ENCODE assay signal across 1 cellular context in the genomic region with DNA sequence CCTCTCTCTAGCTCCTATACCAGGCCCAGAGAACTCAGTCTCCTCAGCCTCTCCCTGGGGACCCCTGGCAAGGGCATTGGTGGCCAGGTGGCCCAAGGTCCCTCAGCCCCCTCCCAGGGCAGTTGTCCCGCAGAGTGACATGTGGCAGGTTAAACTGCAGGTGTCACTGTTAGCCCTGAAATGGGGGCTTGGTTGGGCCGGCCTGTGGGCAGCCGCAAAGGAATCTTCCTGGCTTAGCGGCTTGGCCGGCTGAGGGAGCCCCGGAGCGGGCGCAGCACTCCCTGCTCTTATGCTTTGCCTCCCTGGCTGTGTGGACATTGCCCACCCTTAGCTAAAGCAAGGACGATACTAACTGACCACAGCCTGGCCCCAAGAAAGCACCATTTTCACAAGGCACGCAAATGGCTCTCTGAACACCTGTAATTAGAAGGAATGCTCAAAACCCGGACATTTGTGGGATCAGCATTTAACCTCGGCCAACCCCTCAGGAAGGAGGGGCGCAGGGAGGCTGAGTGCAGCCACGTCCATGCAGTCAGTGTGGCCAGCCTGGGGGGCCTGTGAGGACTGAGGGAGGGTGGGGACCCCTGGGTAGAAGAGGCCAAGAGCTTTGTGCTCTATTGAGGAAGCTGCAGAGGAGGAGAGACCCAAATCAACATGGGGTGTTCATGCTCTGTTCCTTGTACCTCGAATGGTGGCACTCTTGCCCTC.
TF ChIP-seq lines count a peak whose summit lies in the region.

No MANE protein-coding gene starts in this region.

TF ChIP-seq in HepG2, 621 proteins besides CTCF, POLR2A, EP300 and RAD21 (continued from another document and continues in another):
- TF ChIP-seq, protein P1, sequence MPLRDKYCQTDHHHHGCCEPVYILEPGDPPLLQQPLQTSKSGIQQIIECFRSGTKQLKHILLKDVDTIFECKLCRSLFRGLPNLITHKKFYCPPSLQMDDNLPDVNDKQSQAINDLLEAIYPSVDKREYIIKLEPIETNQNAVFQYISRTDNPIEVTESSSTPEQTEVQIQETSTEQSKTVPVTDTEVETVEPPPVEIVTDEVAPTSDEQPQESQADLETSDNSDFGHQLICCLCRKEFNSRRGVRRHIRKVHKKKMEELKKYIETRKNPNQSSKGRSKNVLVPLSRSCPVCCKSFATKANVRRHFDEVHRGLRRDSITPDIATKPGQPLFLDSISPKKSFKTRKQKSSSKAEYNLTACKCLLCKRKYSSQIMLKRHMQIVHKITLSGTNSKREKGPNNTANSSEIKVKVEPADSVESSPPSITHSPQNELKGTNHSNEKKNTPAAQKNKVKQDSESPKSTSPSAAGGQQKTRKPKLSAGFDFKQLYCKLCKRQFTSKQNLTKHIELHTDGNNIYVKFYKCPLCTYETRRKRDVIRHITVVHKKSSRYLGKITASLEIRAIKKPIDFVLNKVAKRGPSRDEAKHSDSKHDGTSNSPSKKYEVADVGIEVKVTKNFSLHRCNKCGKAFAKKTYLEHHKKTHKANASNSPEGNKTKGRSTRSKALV (CRISPR knock-in tag; IDR thresholded peaks at IDR 0.05) = no peak
- 0 out of 2 replicates have a peak, but pooled peaks have one; percentile 68 for TF ChIP-seq AHR (CRISPR knock-in tag; IDR thresholded peaks at IDR 0.05)
- TF ChIP-seq ELF3 (CRISPR knock-in tag; IDR thresholded peaks at IDR 0.05) = 0 out of 2 replicates have a peak, but pooled peaks have one; percentile 41
- TF ChIP-seq, protein P2, sequence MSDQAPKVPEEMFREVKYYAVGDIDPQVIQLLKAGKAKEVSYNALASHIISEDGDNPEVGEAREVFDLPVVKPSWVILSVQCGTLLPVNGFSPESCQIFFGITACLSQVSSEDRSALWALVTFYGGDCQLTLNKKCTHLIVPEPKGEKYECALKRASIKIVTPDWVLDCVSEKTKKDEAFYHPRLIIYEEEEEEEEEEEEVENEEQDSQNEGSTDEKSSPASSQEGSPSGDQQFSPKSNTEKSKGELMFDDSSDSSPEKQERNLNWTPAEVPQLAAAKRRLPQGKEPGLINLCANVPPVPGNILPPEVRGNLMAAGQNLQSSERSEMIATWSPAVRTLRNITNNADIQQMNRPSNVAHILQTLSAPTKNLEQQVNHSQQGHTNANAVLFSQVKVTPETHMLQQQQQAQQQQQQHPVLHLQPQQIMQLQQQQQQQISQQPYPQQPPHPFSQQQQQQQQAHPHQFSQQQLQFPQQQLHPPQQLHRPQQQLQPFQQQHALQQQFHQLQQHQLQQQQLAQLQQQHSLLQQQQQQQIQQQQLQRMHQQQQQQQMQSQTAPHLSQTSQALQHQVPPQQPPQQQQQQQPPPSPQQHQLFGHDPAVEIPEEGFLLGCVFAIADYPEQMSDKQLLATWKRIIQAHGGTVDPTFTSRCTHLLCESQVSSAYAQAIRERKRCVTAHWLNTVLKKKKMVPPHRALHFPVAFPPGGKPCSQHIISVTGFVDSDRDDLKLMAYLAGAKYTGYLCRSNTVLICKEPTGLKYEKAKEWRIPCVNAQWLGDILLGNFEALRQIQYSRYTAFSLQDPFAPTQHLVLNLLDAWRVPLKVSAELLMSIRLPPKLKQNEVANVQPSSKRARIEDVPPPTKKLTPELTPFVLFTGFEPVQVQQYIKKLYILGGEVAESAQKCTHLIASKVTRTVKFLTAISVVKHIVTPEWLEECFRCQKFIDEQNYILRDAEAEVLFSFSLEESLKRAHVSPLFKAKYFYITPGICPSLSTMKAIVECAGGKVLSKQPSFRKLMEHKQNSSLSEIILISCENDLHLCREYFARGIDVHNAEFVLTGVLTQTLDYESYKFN (CRISPR knock-in tag; conservative IDR thresholded peaks at IDR 0.05) = no peak
- TF ChIP-seq ZNF331 (CRISPR knock-in tag; IDR thresholded peaks at IDR 0.05) = peak; percentile 44; the same call in 1 of the 2 replicates
- TF ChIP-seq RELA (CRISPR knock-in tag; IDR thresholded peaks at IDR 0.05) = no peak
- no peak for TF ChIP-seq ZNF749 (CRISPR knock-in tag; IDR thresholded peaks at IDR 0.05; ENCODE audit: borderline replicate concordance)
- TF ChIP-seq, protein P3, sequence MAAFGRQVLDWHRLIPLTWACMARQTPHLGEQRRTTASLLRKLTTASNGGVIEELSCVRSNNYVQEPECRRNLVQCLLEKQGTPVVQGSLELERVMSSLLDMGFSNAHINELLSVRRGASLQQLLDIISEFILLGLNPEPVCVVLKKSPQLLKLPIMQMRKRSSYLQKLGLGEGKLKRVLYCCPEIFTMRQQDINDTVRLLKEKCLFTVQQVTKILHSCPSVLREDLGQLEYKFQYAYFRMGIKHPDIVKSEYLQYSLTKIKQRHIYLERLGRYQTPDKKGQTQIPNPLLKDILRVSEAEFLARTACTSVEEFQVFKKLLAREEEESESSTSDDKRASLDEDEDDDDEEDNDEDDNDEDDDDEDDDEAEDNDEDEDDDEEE (CRISPR knock-in tag; IDR thresholded peaks at IDR 0.05) = 0 out of 2 replicates have a peak, but pooled peaks have one; percentile 55
- TF ChIP-seq, protein P4, sequence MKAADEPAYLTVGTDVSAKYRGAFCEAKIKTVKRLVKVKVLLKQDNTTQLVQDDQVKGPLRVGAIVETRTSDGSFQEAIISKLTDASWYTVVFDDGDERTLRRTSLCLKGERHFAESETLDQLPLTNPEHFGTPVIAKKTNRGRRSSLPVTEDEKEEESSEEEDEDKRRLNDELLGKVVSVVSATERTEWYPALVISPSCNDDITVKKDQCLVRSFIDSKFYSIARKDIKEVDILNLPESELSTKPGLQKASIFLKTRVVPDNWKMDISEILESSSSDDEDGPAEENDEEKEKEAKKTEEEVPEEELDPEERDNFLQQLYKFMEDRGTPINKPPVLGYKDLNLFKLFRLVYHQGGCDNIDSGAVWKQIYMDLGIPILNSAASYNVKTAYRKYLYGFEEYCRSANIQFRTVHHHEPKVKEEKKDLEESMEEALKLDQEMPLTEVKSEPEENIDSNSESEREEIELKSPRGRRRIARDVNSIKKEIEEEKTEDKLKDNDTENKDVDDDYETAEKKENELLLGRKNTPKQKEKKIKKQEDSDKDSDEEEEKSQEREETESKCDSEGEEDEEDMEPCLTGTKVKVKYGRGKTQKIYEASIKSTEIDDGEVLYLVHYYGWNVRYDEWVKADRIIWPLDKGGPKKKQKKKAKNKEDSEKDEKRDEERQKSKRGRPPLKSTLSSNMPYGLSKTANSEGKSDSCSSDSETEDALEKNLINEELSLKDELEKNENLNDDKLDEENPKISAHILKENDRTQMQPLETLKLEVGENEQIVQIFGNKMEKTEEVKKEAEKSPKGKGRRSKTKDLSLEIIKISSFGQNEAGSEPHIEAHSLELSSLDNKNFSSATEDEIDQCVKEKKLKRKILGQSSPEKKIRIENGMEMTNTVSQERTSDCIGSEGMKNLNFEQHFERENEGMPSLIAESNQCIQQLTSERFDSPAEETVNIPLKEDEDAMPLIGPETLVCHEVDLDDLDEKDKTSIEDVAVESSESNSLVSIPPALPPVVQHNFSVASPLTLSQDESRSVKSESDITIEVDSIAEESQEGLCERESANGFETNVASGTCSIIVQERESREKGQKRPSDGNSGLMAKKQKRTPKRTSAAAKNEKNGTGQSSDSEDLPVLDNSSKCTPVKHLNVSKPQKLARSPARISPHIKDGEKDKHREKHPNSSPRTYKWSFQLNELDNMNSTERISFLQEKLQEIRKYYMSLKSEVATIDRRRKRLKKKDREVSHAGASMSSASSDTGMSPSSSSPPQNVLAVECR (CRISPR knock-in tag; IDR thresholded peaks at IDR 0.05; ENCODE audit: borderline replicate concordance) = peak; percentile 36; the same call in 1 of the 2 replicates
- TF ChIP-seq NRL (CRISPR knock-in tag; IDR thresholded peaks at IDR 0.05; ENCODE audit: borderline replicate concordance) = 0 out of 2 replicates have a peak, but pooled peaks have one; percentile 18
- peak; percentile 46; the same call in 1 of the 2 replicates for TF ChIP-seq ZMYM4 (CRISPR knock-in tag; IDR thresholded peaks at IDR 0.05)
- TF ChIP-seq ZNF580 (CRISPR knock-in tag; IDR thresholded peaks at IDR 0.05; ENCODE audit: borderline replicate concordance, low read depth) = 0 out of 2 replicates have a peak, but pooled peaks have one; percentile 42
- 0 out of 2 replicates have a peak, but pooled peaks have one; percentile 49 for TF ChIP-seq HOXA5 (CRISPR knock-in tag; IDR thresholded peaks at IDR 0.05)
- no peak for TF ChIP-seq XBP1 (CRISPR knock-in tag; IDR thresholded peaks at IDR 0.05)
- no peak for TF ChIP-seq AKAP8 (CRISPR knock-in tag; IDR thresholded peaks at IDR 0.05)
- TF ChIP-seq ATF6 (CRISPR knock-in tag; conservative IDR thresholded peaks at IDR 0.05) = no peak
- TF ChIP-seq DMAP1 (CRISPR knock-in tag; IDR thresholded peaks at IDR 0.05) = no peak
- TF ChIP-seq IRF2 (CRISPR knock-in tag; IDR thresholded peaks at IDR 0.05) = peak; percentile 57; the same call in 1 of the 2 replicates
- TF ChIP-seq ARHGAP35 (CRISPR knock-in tag; IDR thresholded peaks at IDR 0.05; ENCODE audit: borderline replicate concordance) = 0 out of 2 replicates have a peak, but pooled peaks have one; percentile 35
- TF ChIP-seq, protein P5, sequence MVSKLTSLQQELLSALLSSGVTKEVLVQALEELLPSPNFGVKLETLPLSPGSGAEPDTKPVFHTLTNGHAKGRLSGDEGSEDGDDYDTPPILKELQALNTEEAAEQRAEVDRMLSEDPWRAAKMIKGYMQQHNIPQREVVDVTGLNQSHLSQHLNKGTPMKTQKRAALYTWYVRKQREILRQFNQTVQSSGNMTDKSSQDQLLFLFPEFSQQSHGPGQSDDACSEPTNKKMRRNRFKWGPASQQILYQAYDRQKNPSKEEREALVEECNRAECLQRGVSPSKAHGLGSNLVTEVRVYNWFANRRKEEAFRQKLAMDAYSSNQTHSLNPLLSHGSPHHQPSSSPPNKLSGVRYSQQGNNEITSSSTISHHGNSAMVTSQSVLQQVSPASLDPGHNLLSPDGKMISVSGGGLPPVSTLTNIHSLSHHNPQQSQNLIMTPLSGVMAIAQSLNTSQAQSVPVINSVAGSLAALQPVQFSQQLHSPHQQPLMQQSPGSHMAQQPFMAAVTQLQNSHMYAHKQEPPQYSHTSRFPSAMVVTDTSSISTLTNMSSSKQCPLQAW (CRISPR knock-in tag; IDR thresholded peaks at IDR 0.05) = 0 out of 2 replicates have a peak, but pooled peaks have one; percentile 68
- peak; percentile 40; the same call in 1 of the 2 replicates for TF ChIP-seq ZNF687 (CRISPR knock-in tag; IDR thresholded peaks at IDR 0.05)
- no peak for TF ChIP-seq NR2F6 (IDR thresholded peaks at IDR 0.05)
- TF ChIP-seq NR2F6 (CRISPR knock-in tag; IDR thresholded peaks at IDR 0.05) = no peak
- no peak for TF ChIP-seq ZNF382 (CRISPR knock-in tag; IDR thresholded peaks at IDR 0.05; ENCODE audit: borderline replicate concordance)
- TF ChIP-seq ELF1 (CRISPR knock-in tag; IDR thresholded peaks at IDR 0.05) = 0 out of 2 replicates have a peak, but pooled peaks have one; percentile 14
- TF ChIP-seq ASH2L (IDR thresholded peaks at IDR 0.05; ENCODE audit: insufficient read length, low read depth, low read length) = no peak
- no peak for TF ChIP-seq ZSCAN12 (CRISPR knock-in tag; IDR thresholded peaks at IDR 0.05)
- TF ChIP-seq PBX2 (CRISPR knock-in tag; IDR thresholded peaks at IDR 0.05) = no peak
- peak; percentile 69; the same call in 1 of the 2 replicates for TF ChIP-seq FOXC1 (CRISPR knock-in tag; IDR thresholded peaks at IDR 0.05; ENCODE audit: borderline replicate concordance)
- no peak for TF ChIP-seq TARDBP (CRISPR knock-in tag; IDR thresholded peaks at IDR 0.05)
- peak; percentile 77; the same call in 1 of the 2 replicates for TF ChIP-seq KDM2A (CRISPR knock-in tag; IDR thresholded peaks at IDR 0.05; ENCODE audit: borderline replicate concordance, low read depth)
- TF ChIP-seq IKZF1 (IDR thresholded peaks at IDR 0.05) = no peak
